ENCODE assay signal across 14 cellular contexts in the genomic region with DNA sequence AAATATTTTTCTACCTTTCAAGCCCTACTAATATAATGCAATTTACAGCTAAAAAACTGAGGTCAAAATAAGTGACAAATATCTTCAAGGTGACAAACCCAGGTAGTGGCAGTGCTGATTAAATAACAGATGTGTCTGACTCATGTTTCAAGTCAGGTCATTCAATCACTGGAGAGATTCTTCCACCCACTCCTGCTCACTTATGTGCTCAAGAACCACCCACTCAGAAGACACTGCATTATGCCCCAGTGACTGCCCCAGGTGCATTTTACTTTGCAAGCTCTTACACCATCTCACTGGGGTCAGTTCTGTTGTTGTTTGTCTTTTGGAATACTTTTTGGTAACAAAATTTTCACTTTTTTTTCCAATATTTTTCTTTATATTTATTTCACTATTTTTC. TPM values are rescaled to one million over a fixed set of nuclear protein-coding genes. Genes with fewer than 3 reads are reported as not detected.
DNase-seq lines count a peak whose midpoint lies in the region; ATAC-seq and TF ChIP-seq lines count a peak whose summit lies in the region.
"Had no signal": no experiment of that assay in that cellular context is flagged by ENCODE, and none has a peak within 500 bp of the region (broad histone marks: within the 10 kb centered on the region; RNA-seq: fewer than 3 reads in every experiment).

No MANE protein-coding gene starts in this region.

- TF ChIP-seq POLR2A in NB4 (IDR thresholded peaks at IDR 0.05; ENCODE audit: extremely low read depth, insufficient read length) (no peak), esophagus squamous epithelium (IDR thresholded peaks at IDR 0.05) (no peak)

- intact Hi-C loops in esophagus squamous epithelium (cut with DNase I), result no loop called here

- H3K27me3 Mint-ChIP-seq in T-helper 17 cell, result no peaks in the 10 kb centered on the region

- H3K36me3 ChIP-seq in esophagus squamous epithelium (peaks cover 0 to 44% (median 3%) of the 10 kb centered on the region in 3 donors), H7 (replicated peaks; ENCODE audit: control insufficient read depth, insufficient read depth, low read length) (no peaks in the 10 kb centered on the region; the same call in none of the 2 replicates)

- no peak overlapping the region for H3K27ac ChIP-seq in esophagus squamous epithelium
- H3K27ac ChIP-seq: sigmoid colon had no signal

- H3K4me1 ChIP-seq in esophagus squamous epithelium, result peaks cover 0 to 18% (median 0%) of the 10 kb centered on the region in 3 donors

- peak; percentile 9 for DNase-seq in activated naive CD4-positive, alpha-beta T cell treated with Interleukin-2 at 50 U/mL for 16 hours
- DNase-seq in activated naive CD4-positive, alpha-beta T cell (lab: John Stamatoyannopoulos, UW), result no peak
- no peak for DNase-seq in NB4 (ENCODE audit: low read depth)
- DNase-seq in epithelial cell of esophagus (ENCODE audit: low read depth), result peak; percentile 59
- no peak for DNase-seq in stimulated activated effector memory CD8-positive, alpha-beta T cell treated with anti-CD3 and anti-CD28 coated beads, Interleukin-12 subunit alpha, Interleukin-12 subunit beta, amount 100 ng/mL, for 72 hours (ENCODE audit: low spot score in 2 of 2)
- DNase-seq in esophagus squamous epithelium (lab: John Stamatoyannopoulos, UW), result no peak
- no peak for DNase-seq in H7
- no peak for DNase-seq in T-helper 17 cell
- DNase-seq: activated CD4-positive, CD25-positive, alpha-beta regulatory T cell; NCI-H510A; sigmoid colon; SW 1271 had no signal

- H3K27me3 ChIP-seq in esophagus squamous epithelium, result no peaks in the 10 kb centered on the region
- H3K27me3 ChIP-seq in H7 (ENCODE audit: control insufficient read depth, insufficient read depth, low read length), result no peaks in the 10 kb centered on the region
- H3K27me3 ChIP-seq: sigmoid colon had no signal

- TF ChIP-seq CTCF in NB4 (IDR thresholded peaks at IDR 0.05; ENCODE audit: low read depth, low read length), result no peak
- TF ChIP-seq CTCF in epithelial cell of esophagus (IDR thresholded peaks at IDR 0.05; ENCODE audit: insufficient read depth, low read depth, low read length, missing control alignments), result no peak
- no peak for TF ChIP-seq CTCF in esophagus squamous epithelium (IDR thresholded peaks at IDR 0.05)

- H3K27ac Mint-ChIP-seq in stimulated activated effector memory CD8-positive, alpha-beta T cell treated with anti-CD3 and anti-CD28 coated beads, Interleukin-12 subunit alpha, Interleukin-12 subunit beta, amount 100 ng/mL, for 72 hours, result no peak overlapping the region
- H3K27ac Mint-ChIP-seq in T-helper 17 cell, result no peak overlapping the region
- H3K27ac Mint-ChIP-seq: activated T-helper 1 cell treated with anti-CD3 and anti-CD28 coated beads, Interleukin-12 subunit alpha, Interleukin-12 subunit beta, Interleukin-2, Interleukin-4 antibody, amounts not matched to agents 30 ng/mL and 10 ng/mL and 1 ng/mL, durations not matched to agents 14 hours and 24 hours and 36 hours had no signal

- no peak overlapping the region for H3K4me3 Mint-ChIP-seq in stimulated activated effector memory CD8-positive, alpha-beta T cell treated with anti-CD3 and anti-CD28 coated beads, Interleukin-12 subunit alpha, Interleukin-12 subunit beta, amount 100 ng/mL, for 72 hours
- H3K4me3 Mint-ChIP-seq in T-helper 17 cell, result no peak overlapping the region

- peak; percentile 49 for ATAC-seq in stimulated activated effector memory CD8-positive, alpha-beta T cell treated with anti-CD3 and anti-CD28 coated beads, Interleukin-12 subunit alpha, Interleukin-12 subunit beta, amount 100 ng/mL, for 72 hours
- ATAC-seq in T-helper 17 cell, result no peak
- ATAC-seq: Panc1 had no signal

- peaks cover 68% of the 10 kb centered on the region for H3K36me3 Mint-ChIP-seq in stimulated activated effector memory CD8-positive, alpha-beta T cell treated with anti-CD3 and anti-CD28 coated beads, Interleukin-12 subunit alpha, Interleukin-12 subunit beta, amount 100 ng/mL, for 72 hours
- H3K36me3 Mint-ChIP-seq in T-helper 17 cell (ENCODE audit: low read depth), result peaks cover 4% of the 10 kb centered on the region

- peaks cover 22% of the 10 kb centered on the region for H3K4me1 Mint-ChIP-seq in stimulated activated effector memory CD8-positive, alpha-beta T cell treated with anti-CD3 and anti-CD28 coated beads, Interleukin-12 subunit alpha, Interleukin-12 subunit beta, amount 100 ng/mL, for 72 hours
- H3K4me1 Mint-ChIP-seq in T-helper 17 cell, result peaks cover 6% of the 10 kb centered on the region

- peak overlapping the region; percentile 16 for H3K4me3 ChIP-seq in NB4 (ENCODE audit: low read depth, low read length)
- no peak overlapping the region for H3K4me3 ChIP-seq in epithelial cell of esophagus (ENCODE audit: low read length)
- no peak overlapping the region for H3K4me3 ChIP-seq in esophagus squamous epithelium
- no peak overlapping the region for H3K4me3 ChIP-seq in H7 (ENCODE audit: insufficient read depth, low read depth, low read length)
- H3K4me3 ChIP-seq: sigmoid colon had no signal

- H3K9me3 ChIP-seq in esophagus squamous epithelium, result no peaks in the 10 kb centered on the region
- no peaks in the 10 kb centered on the region for H3K9me3 ChIP-seq in T-helper 17 cell (ENCODE audit: control insufficient read depth, low read length, poor library complexity, severe bottlenecking)
- H3K9me3 ChIP-seq: sigmoid colon had no signal

- no peaks in the 10 kb centered on the region for H3K9me3 Mint-ChIP-seq in stimulated activated effector memory CD8-positive, alpha-beta T cell treated with anti-CD3 and anti-CD28 coated beads, Interleukin-12 subunit alpha, Interleukin-12 subunit beta, amount 100 ng/mL, for 72 hours

RNA-seq across cellular contexts. Expression of gene ZNF100, which starts 2.2 kb away (rescaled TPM):
- total RNA-seq in esophagus squamous epithelium (1 to 10 TPM in 3 of 4 donors, under 1 TPM in 1; 0.95 to 3.0 (median 2.0) TPM), T-helper 17 cell (10 to 100 TPM in 1 of 2 donors, 1 to 10 TPM in 1; 8.8 to 13.1 TPM)
- total RNA-seq in H7 (2014; rRNA removed; shearing (Covaris generic)), result 3.7 and 6.5 TPM in 2 replicates

Comparison
In these comparisons a context has a peak if more than half of its experiments do, and no peak if none do; other contexts are left out.
1. DNase-seq: peak in activated naive CD4-positive, alpha-beta T cell treated with Interleukin-2 at 50 U/mL for 16 hours (single experiment) and epithelial cell of esophagus (single experiment); none in activated naive CD4-positive, alpha-beta T cell (0 of 4), NB4 (single experiment), stimulated activated effector memory CD8-positive, alpha-beta T cell treated with anti-CD3 and anti-CD28 coated beads, Interleukin-12 subunit alpha, Interleukin-12 subunit beta, amount 100 ng/mL, for 72 hours (0 of 2), esophagus squamous epithelium (single experiment), H7 (single experiment) and T-helper 17 cell (0 of 3).